ENCODE assay signal across 2 cellular contexts in genomic region chr20:44662256-44662655, GRCh38.
TF ChIP-seq lines count a peak whose summit lies in the region.

No MANE protein-coding gene starts in this region.

TF ChIP-seq in GM23338, 12 proteins besides CTCF, POLR2A, EP300 and RAD21:
- TF ChIP-seq ZNF114 (CRISPR knock-in tag; IDR thresholded peaks at IDR 0.05) = no peak
- no peak for TF ChIP-seq STAT1 (IDR thresholded peaks at IDR 0.05; ENCODE audit: unreplicated experiment)
- TF ChIP-seq ETS1 (IDR thresholded peaks at IDR 0.05) = no peak
- TF ChIP-seq CREB1 (CRISPR knock-in tag; IDR thresholded peaks at IDR 0.05; ENCODE audit: low read depth) = no peak
- no peak for TF ChIP-seq EZH2 (IDR thresholded peaks at IDR 0.05; ENCODE audit: low read depth, unreplicated experiment)
- no peak for TF ChIP-seq REST (IDR thresholded peaks at IDR 0.05; ENCODE audit: unreplicated experiment)
- TF ChIP-seq EZH2phosphoT487 (IDR thresholded peaks at IDR 0.05; ENCODE audit: unreplicated experiment) = no peak
- no peak for TF ChIP-seq ZNF462 (CRISPR knock-in tag; IDR thresholded peaks at IDR 0.05)
- TF ChIP-seq JUNB (IDR thresholded peaks at IDR 0.05; ENCODE audit: unreplicated experiment) = no peak
- TF ChIP-seq POLR2AphosphoS5 (IDR thresholded peaks at IDR 0.05; ENCODE audit: low read depth) = no peak
- TF ChIP-seq ZNF331 (CRISPR knock-in tag; IDR thresholded peaks at IDR 0.05; ENCODE audit: low read depth) = no peak
- no peak for TF ChIP-seq NANOG (IDR thresholded peaks at IDR 0.05; ENCODE audit: borderline replicate concordance)

TF ChIP-seq in K562, 482 proteins besides CTCF, POLR2A, EP300 and RAD21:
- TF ChIP-seq CBFA2T2 (conservative IDR thresholded peaks at IDR 0.05) = peak; percentile 58
- TF ChIP-seq TCF3 (CRISPR knock-in tag; IDR thresholded peaks at IDR 0.05) = peak; percentile 67
- peak; percentile 43; the same call in 1 of the 2 replicates for TF ChIP-seq TFAP4 (CRISPR knock-in tag; IDR thresholded peaks at IDR 0.05; ENCODE audit: borderline replicate concordance)
- TF ChIP-seq PTBP1 (IDR thresholded peaks at IDR 0.05; ENCODE audit: low read depth, low read length) = no peak
- TF ChIP-seq PTTG1 (tag; IDR thresholded peaks at IDR 0.05; ENCODE audit: low read depth) = no peak
- TF ChIP-seq CBFA2T3 (IDR thresholded peaks at IDR 0.05) = peak; percentile 75
